In genomic region chr16:84514874-84515835, GRCh38 we compare ENCODE assay signal across 8 cellular contexts.
DNase-seq lines count a peak whose midpoint lies in the region; ATAC-seq and TF ChIP-seq lines count a peak whose summit lies in the region.

No MANE protein-coding gene starts in this region.

- TF ChIP-seq CTCF in neutrophil (IDR thresholded peaks at IDR 0.05) = no peak

- H3K27ac ChIP-seq in neutrophil = peak overlapping the region; percentile 86

- DNase-seq in RPMI8226 (peak; percentile 68), activated gamma-delta T cell (lab: John Stamatoyannopoulos, UW) (peak; percentile 51), hepatic stellate cell (ENCODE audit: low spot score) (no peak), NCI-H2196 treated with DMSO at 0.1 percent for 48 hours (lab: John Stamatoyannopoulos, UW; ENCODE audit: unreplicated experiment) (no peak), ecto neural progenitor cell (ENCODE audit: low spot score) (no peak)

- peak overlapping the region; percentile 27 to 40 for H3K4me3 ChIP-seq in neutrophil (ENCODE audit: low read depth in 1 of 2, low read length in 1 of 2)

- H3K27me3 ChIP-seq in neutrophil = no peaks in the 10 kb centered on the region

- no peaks in the 10 kb centered on the region for H3K36me3 ChIP-seq in neutrophil

- H3K4me1 ChIP-seq in neutrophil (ENCODE audit: control insufficient read depth in 1 of 2, insufficient read depth in 1 of 2, low read depth in 1 of 2, low read length in 1 of 2) = peaks cover 48% of the 10 kb centered on the region in 2 experiments

- no peaks in the 10 kb centered on the region for H3K9me3 ChIP-seq in neutrophil

- peak; percentile 89 for ATAC-seq in GM19035 (IDR thresholded peaks at IDR 0.05; ENCODE audit: unreplicated experiment)
- peak; percentile 76 for ATAC-seq in HG03064 (IDR thresholded peaks at IDR 0.05; ENCODE audit: low read depth, unreplicated experiment)

Comparison
In these comparisons a context has a peak if more than half of its experiments do, and no peak if none do; other contexts are left out.
1. DNase-seq: peak in RPMI8226 (single experiment) and activated gamma-delta T cell (single experiment); none in hepatic stellate cell (single experiment), NCI-H2196 treated with DMSO at 0.1 percent for 48 hours (single experiment) and ecto neural progenitor cell (single experiment).